In the genomic region with DNA sequence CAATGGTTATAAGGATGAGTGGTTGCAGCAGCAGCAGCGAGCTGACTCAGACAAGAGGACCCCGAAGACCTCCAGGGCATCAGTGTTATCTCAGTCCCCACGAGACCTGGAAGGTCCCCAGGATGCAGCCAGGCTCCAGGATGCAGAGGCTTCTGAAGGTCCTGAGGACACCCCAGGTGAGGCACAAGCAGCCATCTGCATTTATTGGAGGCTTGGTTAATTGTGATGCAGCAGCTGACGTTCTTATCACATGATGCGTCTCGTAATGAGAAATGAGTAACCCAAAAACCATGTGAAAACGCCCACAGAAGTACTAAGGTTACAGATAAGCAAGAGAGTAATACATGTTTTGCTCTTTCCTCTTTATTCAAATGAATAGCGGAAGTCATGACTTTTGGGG, we compare ENCODE assay signal across 9 cellular contexts. TPM values are rescaled to one million over a fixed set of nuclear protein-coding genes. Genes with fewer than 3 reads are reported as not detected.
DNase-seq lines count a peak whose midpoint lies in the region; FAIRE-seq and TF ChIP-seq lines count a peak whose summit lies in the region.
"Had no signal": no experiment of that assay in that cellular context is flagged by ENCODE, and none has a peak within 500 bp of the region (broad histone marks: within the 10 kb centered on the region; RNA-seq: fewer than 3 reads in every experiment).

No MANE protein-coding gene starts in this region.

- intact Hi-C loops in thyroid gland (cut with DNase I), result no loop called here

- WGBS in thyroid gland, 2 donors, result 78 to 92% methylated on average over 8 of the region's 8 CpGs

- no peaks in the 10 kb centered on the region for H3K27me3 ChIP-seq in thyroid gland
- H3K27me3 ChIP-seq: upper lobe of right lung had no signal

- H3K9me3 ChIP-seq in thyroid gland, result no peaks in the 10 kb centered on the region

- TF ChIP-seq CTCF in fibroblast of mammary gland (conservative IDR thresholded peaks at IDR 0.05; ENCODE audit: control insufficient read depth, insufficient read depth, low read depth, low read length), result no peak
- no peak for TF ChIP-seq CTCF in thyroid gland (IDR thresholded peaks at IDR 0.05)

- DNase-seq in COLO829 (ENCODE audit: low spot score) (peak; percentile 66), H4 (ENCODE audit: low spot score) (peak; percentile 82), RCC 7860 (ENCODE audit: low spot score) (peak; percentile 67), fibroblast of mammary gland (ENCODE audit: low read depth) (peak; percentile 65), HPDE6-E6E7 (ENCODE audit: extremely low spot score) (no peak), KG1 (lab: John Stamatoyannopoulos, UW) (no peak), thyroid gland (no peak)
- no peak for DNase-seq in stimulated activated naive CD4-positive, alpha-beta T cell (lab: John Stamatoyannopoulos, UW)
- DNase-seq: upper lobe of right lung had no signal

- H3K36me3 ChIP-seq in thyroid gland, result no peaks in the 10 kb centered on the region
- H3K36me3 ChIP-seq: upper lobe of right lung had no signal

- H3K4me3 ChIP-seq in fibroblast of mammary gland (ENCODE audit: control insufficient read depth, low read depth, low read length) (no peak overlapping the region), thyroid gland (replicated peaks in 1 of 3) (no peak overlapping the region)
- H3K4me3 ChIP-seq: upper lobe of right lung had no signal

- H3K4me1 ChIP-seq in thyroid gland, result no peaks in the 10 kb centered on the region
- H3K4me1 ChIP-seq: upper lobe of right lung had no signal

- H3K27ac ChIP-seq in thyroid gland, result no peak overlapping the region
- H3K27ac ChIP-seq: upper lobe of right lung had no signal

- FAIRE-seq in RCC 7860 (lab: Jason Lieb, UNC), result no peak

- no peak for TF ChIP-seq POLR2A in thyroid gland (IDR thresholded peaks at IDR 0.05)

RNA-seq across cellular contexts. Expression of gene C7orf57, which starts 17.4 kb away (rescaled TPM):
- total RNA-seq in H4 (2014; rRNA removed; shearing (Covaris generic)), result 0.06 and 0.08 TPM in 2 replicates
- total RNA-seq in thyroid gland, result not detected
- total RNA-seq: upper lobe of right lung had no signal

RNA-seq across cellular contexts. Expression of gene SUN3, which starts 23.8 kb away (rescaled TPM):
- total RNA-seq in H4 (2014; rRNA removed; shearing (Covaris generic)), result 1.1 and 8.6 TPM in 2 replicates
- not detected for total RNA-seq in thyroid gland
- total RNA-seq: upper lobe of right lung had no signal

RNA-seq across cellular contexts. Expression of gene UPP1, which starts 36.3 kb away (rescaled TPM):
- total RNA-seq in H4 (2014; rRNA removed; shearing (Covaris generic)), result 42.9 and 64.7 TPM in 2 replicates
- 10 to 100 TPM; 11.3 to 16.9 (median 15.0) TPM for total RNA-seq in thyroid gland

Comparison
In these comparisons a context has a peak if more than half of its experiments do, and no peak if none do; other contexts are left out.
1. DNase-seq: peak in COLO829 (single experiment), H4 (single experiment), RCC 7860 (single experiment) and fibroblast of mammary gland (single experiment); none in HPDE6-E6E7 (single experiment), KG1 (single experiment), thyroid gland (0 of 2) and stimulated activated naive CD4-positive, alpha-beta T cell (0 of 6).